Comparison of ENCODE assay signal across 21 cellular contexts in the genomic region with DNA sequence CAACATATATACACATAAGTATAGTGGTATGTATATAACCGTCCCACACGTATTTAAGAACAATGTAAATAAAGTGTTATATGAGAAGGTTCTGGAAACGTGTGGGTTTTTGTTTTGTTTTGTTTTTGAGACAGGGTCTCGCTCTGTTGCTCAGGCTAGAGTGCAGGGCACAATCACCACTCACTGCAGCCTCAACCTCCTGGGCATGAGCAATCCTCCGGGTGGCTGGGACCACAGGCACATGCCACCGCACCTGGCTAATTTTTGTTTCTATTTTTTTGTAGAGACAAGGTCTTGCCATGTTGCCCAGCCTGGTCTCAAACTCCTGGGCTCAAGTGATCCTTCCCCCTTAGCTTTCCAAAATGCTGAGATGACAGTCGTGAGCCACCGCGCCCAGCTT.
DNase-seq lines count a peak whose midpoint lies in the region; ATAC-seq and TF ChIP-seq lines count a peak whose summit lies in the region.
"Had no signal": no experiment of that assay in that cellular context is flagged by ENCODE, and none has a peak within 500 bp of the region (broad histone marks: within the 10 kb centered on the region; RNA-seq: fewer than 3 reads in every experiment).

No MANE protein-coding gene starts in this region.

- POLR2A ChIA-PET in RWPE1 (lab: Yijun Ruan, JAX; ENCODE audit: low non-redundant PET): no interaction called here

- H3K27ac ChIP-seq in RWPE1: no peak overlapping the region
- H3K27ac ChIP-seq: parathyroid adenoma, vagina had no signal

- H3K36me3 Mint-ChIP-seq in stimulated activated naive CD8-positive, alpha-beta T cell treated with anti-CD3 and anti-CD28 coated beads, Interleukin-15, Interleukin-2, amounts not matched to agents 100 ng/mL and 50 ng/mL, for 24 hours (ENCODE audit: low read depth): peaks cover 6% of the 10 kb centered on the region
- H3K36me3 Mint-ChIP-seq in effector memory CD8-positive, alpha-beta T cell (ENCODE audit: insufficient read depth): peaks cover 3% of the 10 kb centered on the region

- no peak overlapping the region for H3K4me3 Mint-ChIP-seq in stimulated activated naive CD8-positive, alpha-beta T cell treated with anti-CD3 and anti-CD28 coated beads, Interleukin-15, Interleukin-2, amounts not matched to agents 100 ng/mL and 50 ng/mL, for 24 hours
- no peak overlapping the region for H3K4me3 Mint-ChIP-seq in stimulated activated naive CD8-positive, alpha-beta T cell treated with anti-CD3 and anti-CD28 coated beads, Interleukin-15, amount 100 ng/mL, for 72 hours
- no peak overlapping the region for H3K4me3 Mint-ChIP-seq in effector memory CD8-positive, alpha-beta T cell
- H3K4me3 Mint-ChIP-seq: GM23338 had no signal

- no peak for ATAC-seq in stimulated activated naive CD8-positive, alpha-beta T cell treated with anti-CD3 and anti-CD28 coated beads, Interleukin-15, amount 100 ng/mL, for 72 hours
- ATAC-seq in effector memory CD8-positive, alpha-beta T cell (replicated peaks): no peak
- no peak for ATAC-seq in HG02571 (IDR thresholded peaks at IDR 0.05; ENCODE audit: unreplicated experiment)
- ATAC-seq: left cardiac atrium; stimulated activated naive CD8-positive, alpha-beta T cell treated with anti-CD3 and anti-CD28 coated beads, Interleukin-15, Interleukin-2, amounts not matched to agents 100 U/mL and 50 U/mL, for 24 hours had no signal

- CTCF ChIA-PET in RWPE1 (lab: Yijun Ruan, JAX): interaction anchor here (0.9 kb wide), 1 partner anchor 16 kb away, joined by 3 read pairs; no protein-coding TSS in a partner anchor

- no peaks in the 10 kb centered on the region for H3K9me3 Mint-ChIP-seq in stimulated activated naive CD8-positive, alpha-beta T cell treated with anti-CD3 and anti-CD28 coated beads, Interleukin-15, Interleukin-2, amounts not matched to agents 100 ng/mL and 50 ng/mL, for 24 hours
- H3K9me3 Mint-ChIP-seq in stimulated activated naive CD8-positive, alpha-beta T cell treated with anti-CD3 and anti-CD28 coated beads, Interleukin-15, amount 100 ng/mL, for 72 hours: no peaks in the 10 kb centered on the region
- no peaks in the 10 kb centered on the region for H3K9me3 Mint-ChIP-seq in effector memory CD8-positive, alpha-beta T cell
- H3K9me3 Mint-ChIP-seq: GM23338 had no signal

- no peaks in the 10 kb centered on the region for H3K27me3 Mint-ChIP-seq in stimulated activated naive CD8-positive, alpha-beta T cell treated with anti-CD3 and anti-CD28 coated beads, Interleukin-15, Interleukin-2, amounts not matched to agents 100 ng/mL and 50 ng/mL, for 24 hours
- no peaks in the 10 kb centered on the region for H3K27me3 Mint-ChIP-seq in stimulated activated naive CD8-positive, alpha-beta T cell treated with anti-CD3 and anti-CD28 coated beads, Interleukin-15, amount 100 ng/mL, for 72 hours
- H3K27me3 Mint-ChIP-seq in effector memory CD8-positive, alpha-beta T cell: no peaks in the 10 kb centered on the region

- no peak for TF ChIP-seq CTCF in RWPE1 (conservative IDR thresholded peaks at IDR 0.05; ENCODE audit: low read depth)

- DNase-seq in stimulated activated naive CD8-positive, alpha-beta T cell treated with anti-CD3 and anti-CD28 coated beads, Interleukin-15, amount 100 ng/mL, for 72 hours: no peak
- peak; percentile 82 for DNase-seq in NAMALWA (ENCODE audit: low spot score)
- no peak for DNase-seq in effector memory CD8-positive, alpha-beta T cell
- no peak for DNase-seq in anterior cingulate cortex (lab: John Stamatoyannopoulos, UW)
- DNase-seq in RWPE1 (ENCODE audit: low spot score): no peak
- DNase-seq in central memory CD4-positive, alpha-beta T cell: no peak
- DNase-seq: activated CD8-positive, alpha-beta memory T cell treated with anti-CD3 and anti-CD28 coated beads, Interleukin-2, amount 50 U/mL, for 4 hours; COR-L47; effector memory CD4-positive, alpha-beta T cell; left cardiac atrium; NCI-H1417; NCI-H2171 treated with DMSO at 0.1 percent for 48 hours; NCI-H82; Right ventricle myocardium superior; stimulated activated naive CD8-positive, alpha-beta T cell treated with anti-CD3 and anti-CD28 coated beads, Interleukin-15, Interleukin-2, amounts not matched to agents 100 U/mL and 50 U/mL, for 24 hours; T-helper 2 cell had no signal

- H3K4me1 Mint-ChIP-seq in stimulated activated naive CD8-positive, alpha-beta T cell treated with anti-CD3 and anti-CD28 coated beads, Interleukin-15, Interleukin-2, amounts not matched to agents 100 ng/mL and 50 ng/mL, for 24 hours (ENCODE audit: low read depth): peaks cover 85% of the 10 kb centered on the region
- H3K4me1 Mint-ChIP-seq in stimulated activated naive CD8-positive, alpha-beta T cell treated with anti-CD3 and anti-CD28 coated beads, Interleukin-15, amount 100 ng/mL, for 72 hours: peaks cover 87% of the 10 kb centered on the region
- peaks cover 46 to 64% of the 10 kb centered on the region in 2 donors for H3K4me1 Mint-ChIP-seq in effector memory CD8-positive, alpha-beta T cell (ENCODE audit: low read depth in 2 of 2)

- peak overlapping the region; percentile 13 for H3K27ac Mint-ChIP-seq in stimulated activated naive CD8-positive, alpha-beta T cell treated with anti-CD3 and anti-CD28 coated beads, Interleukin-15, Interleukin-2, amounts not matched to agents 100 ng/mL and 50 ng/mL, for 24 hours
- peak overlapping the region in 1 of 2 donors; percentile 54 for H3K27ac Mint-ChIP-seq in stimulated activated naive CD8-positive, alpha-beta T cell treated with anti-CD3 and anti-CD28 coated beads, Interleukin-15, amount 100 ng/mL, for 72 hours
- peak overlapping the region; percentile 44 to 62 for H3K27ac Mint-ChIP-seq in effector memory CD8-positive, alpha-beta T cell
- H3K27ac Mint-ChIP-seq: GM23338 had no signal
